Comparison of ENCODE assay signal across 9 cellular contexts in the genomic region with DNA sequence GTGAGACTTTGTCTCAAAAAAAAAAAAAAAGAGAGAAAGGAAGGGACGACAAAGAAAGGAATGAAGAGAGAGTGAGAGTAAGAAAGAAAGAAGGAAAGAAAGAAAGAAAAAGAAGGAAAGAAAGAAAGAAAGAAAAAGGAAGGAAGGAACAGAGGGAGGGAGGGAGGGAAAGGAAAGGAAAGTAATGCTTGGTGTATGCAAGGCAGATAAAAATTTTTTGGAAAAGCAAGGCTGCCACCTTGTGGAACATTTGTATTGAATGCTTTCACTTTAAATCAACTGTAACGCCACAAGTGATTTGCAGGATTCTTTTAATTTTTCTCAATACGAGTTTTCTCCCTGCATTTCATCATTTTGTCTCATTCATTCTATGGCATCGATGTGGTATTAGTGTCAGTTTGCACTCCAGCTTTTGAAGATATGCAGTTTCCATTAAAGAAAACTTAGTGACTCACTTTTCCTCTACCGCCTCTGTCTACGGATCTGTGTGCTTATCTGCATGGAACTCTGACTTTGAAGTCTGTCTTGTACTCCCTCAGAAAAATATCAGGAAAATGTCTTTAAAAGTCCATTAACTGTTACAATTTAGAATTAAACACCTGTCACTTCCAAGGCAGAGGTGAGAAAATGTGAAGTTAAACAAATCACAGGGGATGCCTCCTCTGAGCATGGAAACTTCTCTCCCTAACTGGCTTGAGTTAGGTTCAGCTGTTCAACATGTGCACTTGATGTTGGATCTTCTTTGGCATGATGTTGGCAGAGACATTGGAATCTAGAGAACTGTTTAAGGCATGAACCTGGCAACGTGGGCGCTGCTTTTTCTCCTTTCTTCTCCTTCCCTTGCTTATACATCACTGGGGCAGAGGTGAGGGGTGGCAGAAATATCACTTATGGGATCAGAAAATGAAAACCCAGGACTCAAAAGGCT. TPM values are rescaled to one million over a fixed set of nuclear protein-coding genes. Genes with fewer than 3 reads are reported as not detected.
A peak's percentile ranks its signal among the peaks of the same experiment; 100 is the strongest.
DNase-seq lines count a peak whose midpoint lies in the region; ATAC-seq, FAIRE-seq and TF ChIP-seq lines count a peak whose summit lies in the region.
"Had no signal": no experiment of that assay in that cellular context is flagged by ENCODE, and none has a peak within 500 bp of the region (broad histone marks: within the 10 kb centered on the region; RNA-seq: fewer than 3 reads in every experiment).

No MANE protein-coding gene starts in this region.

- peak overlapping the region; percentile 38 to 50 for H3K9ac ChIP-seq in liver (ENCODE audit: low read depth in 1 of 2, low read length in 2 of 2)

- FAIRE-seq in GM12891 (lab: Jason Lieb, UNC): peak; percentile 84

- H3K27me3 Mint-ChIP-seq in stimulated activated naive CD8-positive, alpha-beta T cell treated with anti-CD3 and anti-CD28 coated beads, Interleukin-15, amount 100 ng/mL, for 72 hours: no peaks in the 10 kb centered on the region

- no peaks in the 10 kb centered on the region for H3K27me3 ChIP-seq in liver (ENCODE audit: control insufficient read depth in 4 of 4, insufficient read depth in 4 of 4, low read length in 3 of 4)

- peaks cover 8% of the 10 kb centered on the region for H3K4me1 Mint-ChIP-seq in stimulated activated naive CD8-positive, alpha-beta T cell treated with anti-CD3 and anti-CD28 coated beads, Interleukin-15, amount 100 ng/mL, for 72 hours

- H3K4me3 Mint-ChIP-seq in stimulated activated naive CD8-positive, alpha-beta T cell treated with anti-CD3 and anti-CD28 coated beads, Interleukin-15, amount 100 ng/mL, for 72 hours: peak overlapping the region; percentile 10 to 47

- no peaks in the 10 kb centered on the region for H3K36me3 ChIP-seq in liver (ENCODE audit: control insufficient read depth in 4 of 4, insufficient read depth in 3 of 4, low read depth in 1 of 4, low read length in 3 of 4)

- H3K27ac ChIP-seq in liver (ENCODE audit: low read depth in 1 of 2, low read length in 2 of 2): no peak overlapping the region
- H3K27ac ChIP-seq: skin epidermis had no signal

- H3K4me1 ChIP-seq in liver (ENCODE audit: control insufficient read depth in 4 of 4, insufficient read depth in 4 of 4, low read length in 3 of 4): peaks cover 0 to 12% (median 3%) of the 10 kb centered on the region in 4 donors

- DNase-seq in AG09309 (ENCODE audit: low read depth) (peak; percentile 55), GM12891 (ENCODE audit: insufficient read length, low spot score) (no peak), NCI-H1694 treated with DMSO at 0.1 percent for 48 hours (lab: John Stamatoyannopoulos, UW) (peak; percentile 67), T-helper 9 cell (peak; percentile 24), dedifferentiated amniotic fluid mesenchymal stem cell (ENCODE audit: extremely low spot score) (peak; percentile 89), mesenteric fat pad (ENCODE audit: low spot score) (no peak)
- DNase-seq in stimulated activated naive CD8-positive, alpha-beta T cell treated with anti-CD3 and anti-CD28 coated beads, Interleukin-15, amount 100 ng/mL, for 72 hours: peak; percentile 26 to 43

- no peak for TF ChIP-seq POLR2A in GM12891 (IDR thresholded peaks at IDR 0.05; ENCODE audit: low read depth, low read length)

- no peak overlapping the region for H3K27ac Mint-ChIP-seq in stimulated activated naive CD8-positive, alpha-beta T cell treated with anti-CD3 and anti-CD28 coated beads, Interleukin-15, amount 100 ng/mL, for 72 hours

- no peaks in the 10 kb centered on the region for H3K9me3 ChIP-seq in liver (ENCODE audit: control insufficient read depth in 4 of 4, low read length in 3 of 4)

- peak; percentile 53 for ATAC-seq in stimulated activated naive CD8-positive, alpha-beta T cell treated with anti-CD3 and anti-CD28 coated beads, Interleukin-15, amount 100 ng/mL, for 72 hours

- H3K4me3 ChIP-seq in AG09309 (ENCODE audit: control insufficient read depth, low read depth, low read length) (peak overlapping the region; percentile 15; the same call in 1 of the 2 replicates), liver (ENCODE audit: low read depth in 1 of 3, low read length in 3 of 3) (no peak overlapping the region)

- no peaks in the 10 kb centered on the region for H3K9me3 Mint-ChIP-seq in stimulated activated naive CD8-positive, alpha-beta T cell treated with anti-CD3 and anti-CD28 coated beads, Interleukin-15, amount 100 ng/mL, for 72 hours

- peak; percentile 86 to 88 for TF ChIP-seq RAD21 in liver (IDR thresholded peaks at IDR 0.05)

- TF ChIP-seq CTCF in AG09309 (IDR thresholded peaks at IDR 0.05; ENCODE audit: control insufficient read depth, insufficient read depth, low read depth, low read length, missing control alignments): peak; percentile 42
- peak; percentile 73 for TF ChIP-seq CTCF in liver (IDR thresholded peaks at IDR 0.05; ENCODE audit: low read depth, low read length, missing input control)

- 20% methylated on average over 8 of the region's 8 CpGs for WGBS in liver

TF ChIP-seq in GM12891, 5 proteins besides CTCF, POLR2A, EP300 and RAD21:
- TF ChIP-seq SPI1 (IDR thresholded peaks at IDR 0.05; ENCODE audit: low read depth, low read length) (no peak), PAX5 (IDR thresholded peaks at IDR 0.05; ENCODE audit: insufficient read depth, low read length, severe bottlenecking) (no peak), TAF1 (IDR thresholded peaks at IDR 0.05; ENCODE audit: low read depth, low read length) (no peak), POU2F2 (IDR thresholded peaks at IDR 0.05; ENCODE audit: low read depth, low read length) (no peak)

TF ChIP-seq in liver, 16 proteins besides CTCF, POLR2A, EP300 and RAD21:
- TF ChIP-seq TAF1 (conservative IDR thresholded peaks at IDR 0.05) (no peak), ZBTB33 (IDR thresholded peaks at IDR 0.05) (no peak), FOXA1 (IDR thresholded peaks at IDR 0.05) (no peak), FOXA2 (IDR thresholded peaks at IDR 0.05) (no peak), MAX (IDR thresholded peaks at IDR 0.05) (no peak), SP1 (IDR thresholded peaks at IDR 0.05) (no peak), HNF4A (conservative IDR thresholded peaks at IDR 0.05) (no peak), REST (IDR thresholded peaks at IDR 0.05) (no peak), RXRA (IDR thresholded peaks at IDR 0.05) (no peak)

RNA-seq across cellular contexts. Expression of gene ZDHHC20, which starts 20.0 kb away (rescaled TPM):
- 9.8 TPM for polyA plus RNA-seq in GM12891 (2012; ENCODE audit: low read depth, missing spikeins)
- total RNA-seq in liver (10 to 100 TPM; 28.6 to 55.4 TPM), mesenteric fat pad (41.7 TPM)
- 1 to 10 TPM; 7.7 to 8.5 TPM for polyA plus RNA-seq in liver

Comparison
In these comparisons a context has a peak if more than half of its experiments do, and no peak if none do; other contexts are left out.
1. DNase-seq: peak in AG09309 (single experiment), NCI-H1694 treated with DMSO at 0.1 percent for 48 hours (single experiment), T-helper 9 cell (single experiment), dedifferentiated amniotic fluid mesenchymal stem cell (single experiment) and stimulated activated naive CD8-positive, alpha-beta T cell treated with anti-CD3 and anti-CD28 coated beads, Interleukin-15, amount 100 ng/mL, for 72 hours (2 of 2); none in GM12891 (single experiment) and mesenteric fat pad (single experiment).